In the genomic region with DNA sequence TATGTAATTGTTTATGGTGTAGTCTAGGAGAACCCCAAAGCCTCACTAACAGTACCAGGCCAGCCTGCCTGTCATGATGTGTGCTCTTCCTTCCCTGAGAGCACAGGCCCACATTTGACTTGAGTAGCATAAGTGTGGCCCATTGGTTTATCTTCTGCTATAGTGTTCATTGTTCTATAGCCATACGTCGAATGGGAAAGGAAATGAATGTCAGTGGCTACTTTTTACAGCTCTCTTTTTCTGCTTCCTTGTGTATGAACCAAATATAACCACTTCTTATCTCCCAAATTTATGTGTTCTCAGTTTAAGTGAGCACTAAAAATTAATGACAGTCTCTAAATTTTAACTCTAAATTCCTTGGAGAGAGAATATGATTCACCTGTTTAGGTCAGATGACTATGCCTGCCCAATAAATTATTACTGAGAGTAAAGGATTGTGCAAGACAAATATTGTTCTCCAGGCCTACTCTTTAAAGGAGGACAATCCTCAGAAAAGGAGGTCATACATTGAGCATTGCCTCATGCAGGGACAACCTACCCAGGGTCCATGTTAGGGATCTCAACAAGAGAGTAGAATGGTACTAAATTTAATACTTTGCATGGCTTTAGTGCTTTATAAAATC, we compare ENCODE assay signal across 27 cellular contexts.
"Had no signal": no experiment of that assay in that cellular context is flagged by ENCODE, and none has a peak within 500 bp of the region (broad histone marks: within the 10 kb centered on the region; RNA-seq: fewer than 3 reads in every experiment).

No MANE protein-coding gene starts in this region.

- H3K27ac Mint-ChIP-seq: endodermal cell, natural killer cell had no signal

- H3K9me3 Mint-ChIP-seq: endodermal cell, natural killer cell, neural crest cell had no signal

- H3K36me3 ChIP-seq: heart right ventricle, lower lobe of right lung, neutrophil, pancreas, right lobe of liver, thoracic aorta, tibial nerve, upper lobe of left lung had no signal

- H3K9me3 ChIP-seq: heart right ventricle, lower lobe of right lung, neutrophil, pancreas, right lobe of liver, thoracic aorta, tibial nerve, upper lobe of left lung had no signal

- H3K4me1 ChIP-seq: foreskin keratinocyte, heart right ventricle, lower lobe of right lung, pancreas, right lobe of liver, tibial nerve, upper lobe of left lung had no signal

- H3K4me3 Mint-ChIP-seq: endodermal cell, natural killer cell, neural crest cell had no signal

- H3K36me3 Mint-ChIP-seq: natural killer cell had no signal

- H3K27ac ChIP-seq: dorsolateral prefrontal cortex, epithelial cell of prostate, foreskin keratinocyte, heart right ventricle, lower lobe of right lung, neutrophil, pancreas, right lobe of liver, thoracic aorta, tibial nerve, upper lobe of left lung had no signal

- H3K27me3 ChIP-seq: dorsolateral prefrontal cortex, neutrophil, pancreas, right lobe of liver, tibial nerve, upper lobe of left lung had no signal

- DNase-seq: central memory CD4-positive, alpha-beta T cell; dorsolateral prefrontal cortex; effector CD4-positive, alpha-beta T cell; endodermal cell; foreskin keratinocyte; glutamatergic neuron; heart right ventricle; hippocampal formation; left cardiac atrium; left ventricle myocardium superior; lower lobe of right lung; natural killer cell; pancreas; right lobe of liver; stimulated activated CD4-positive, alpha-beta T cell treated with anti-CD3 and anti-CD28 coated beads, Interleukin-12 subunit alpha, Interleukin-12 subunit beta, amount 100 ng/mL, for 4 hours; stimulated activated CD4-positive, alpha-beta T cell treated with anti-CD3 and anti-CD28 coated beads, Interleukin-1b, Interleukin-23, amount 100 ng/mL, for 48 hours; stimulated activated CD4-positive, alpha-beta T cell treated with anti-CD3 and anti-CD28 coated beads, Interleukin-4, amount 100 ng/mL, for 1 hour; stimulated activated CD8-positive, alpha-beta memory T cell treated with anti-CD3 and anti-CD28 coated beads, Interleukin-4, amount 100 ng/mL, for 48 hours; stimulated activated naive CD4-positive, alpha-beta T cell treated with Interleukin-2 at 50 U/mL for 16 hours; upper lobe of left lung had no signal

- H3K4me3 ChIP-seq: dorsolateral prefrontal cortex, heart right ventricle, lower lobe of right lung, pancreas, right lobe of liver, smooth muscle cell, thoracic aorta, tibial nerve, upper lobe of left lung had no signal

- H3K4me1 Mint-ChIP-seq: natural killer cell had no signal

- ATAC-seq: esophagus mucosa, foreskin keratinocyte, heart right ventricle, left cardiac atrium, left ventricle myocardium superior, lower lobe of right lung, natural killer cell, pancreas, right lobe of liver had no signal
